In genomic region chr11:40683010-40683409, GRCh38 we compare ENCODE assay signal across 1 cellular context.
TF ChIP-seq lines count a peak whose summit lies in the region.

No MANE protein-coding gene starts in this region.

TF ChIP-seq in GM23338, 12 proteins besides CTCF, POLR2A, EP300 and RAD21 (continued from another document):
- no peak for TF ChIP-seq ZNF462 (CRISPR knock-in tag; IDR thresholded peaks at IDR 0.05)
- TF ChIP-seq EZH2 (IDR thresholded peaks at IDR 0.05; ENCODE audit: low read depth, unreplicated experiment) = no peak
- no peak for TF ChIP-seq NANOG (IDR thresholded peaks at IDR 0.05; ENCODE audit: borderline replicate concordance)
- TF ChIP-seq ZNF331 (CRISPR knock-in tag; IDR thresholded peaks at IDR 0.05; ENCODE audit: low read depth) = no peak
